Comparison of ENCODE assay signal across 8 cellular contexts in genomic region chr16:29961127-29961478, GRCh38. TPM values are rescaled to one million over a fixed set of nuclear protein-coding genes. Genes with fewer than 3 reads are reported as not detected.
DNase-seq lines count a peak whose midpoint lies in the region; ATAC-seq, FAIRE-seq and TF ChIP-seq lines count a peak whose summit lies in the region.

No MANE protein-coding gene starts in this region.

- in situ Hi-C loops in GM12878 (cut with MboI) = no loop called here

- CTCF ChIA-PET in GM12878 (lab: Yijun Ruan, JAX) = interaction anchor here (0.8 to 3.3 kb wide), 9 partner anchors 12 to 141 kb away, joined by 3 to 21 read pairs (median 4); partner anchors contain the start of genes KCTD13, MVP and TAOK2

- TF ChIP-seq RAD21 in GM12878 (IDR thresholded peaks at IDR 0.05; ENCODE audit: insufficient read depth, low read depth, low read length) = no peak

- H3K27ac ChIP-seq in left ventricle myocardium inferior (replicated peaks) (peak overlapping the region; percentile 94), GM12878 (ENCODE audit: control insufficient read depth, insufficient read depth) (no peak overlapping the region), mesodermal cell (ENCODE audit: low read depth, low read length, severe bottlenecking) (peak overlapping the region; percentile 75)

- TF ChIP-seq CTCF in left ventricle myocardium inferior (IDR thresholded peaks at IDR 0.05; ENCODE audit: borderline replicate concordance) (no peak), GM12878 (IDR thresholded peaks at IDR 0.05 in 2 of 3, conservative IDR thresholded peaks at IDR 0.05 in 1 of 3; ENCODE audit: control insufficient read depth in 2 of 3, extremely low read depth in 1 of 3, insufficient read depth in 1 of 3, low read depth in 3 of 3, low read length in 3 of 3) (no peak)

- no peak for DNase-seq in left ventricle myocardium inferior
- no peak for DNase-seq in cardiac septum (ENCODE audit: low spot score)
- DNase-seq in GM12878 (ENCODE audit: low read depth, low spot score) = no peak
- no peak for DNase-seq in SW 1271 (lab: John Stamatoyannopoulos, UW)
- DNase-seq in 8988T = no peak
- no peak for DNase-seq in stimulated activated CD4-positive, alpha-beta T cell treated with anti-CD3 and anti-CD28 coated beads, Interleukin-12 subunit alpha, Interleukin-12 subunit beta, amount 100 ng/mL, for 4 hours
- no peak for DNase-seq in NCI-H146 (lab: John Stamatoyannopoulos, UW)

- H3K9me3 ChIP-seq in left ventricle myocardium inferior (replicated peaks) = no peaks in the 10 kb centered on the region
- H3K9me3 ChIP-seq in GM12878 (replicated peaks; ENCODE audit: control insufficient read depth, insufficient read depth, low read length) = no peaks in the 10 kb centered on the region
- H3K9me3 ChIP-seq in mesodermal cell (ENCODE audit: control insufficient read depth, low read length) = no peaks in the 10 kb centered on the region

- TF ChIP-seq EP300 in GM12878 (IDR thresholded peaks at IDR 0.05; ENCODE audit: borderline replicate concordance in 1 of 2, control insufficient read depth in 1 of 2, low read depth in 2 of 2, low read length in 2 of 2) = no peak

- 80% methylated on average over 10 of the region's 10 CpGs for WGBS in GM12878 (ENCODE audit: insufficient coverage, insufficient replicate concordance, low lambda C conversion rate, missing lambda C conversion rate)
- 85 to 88% methylated on average over 7 to 10 of the region's 10 CpGs for WGBS in mesodermal cell (ENCODE audit: insufficient coverage in 2 of 2), 2 experiments

- H3K27me3 ChIP-seq in left ventricle myocardium inferior (ENCODE audit: low read depth) (no peaks in the 10 kb centered on the region), GM12878 (replicated peaks in 1 of 2; ENCODE audit: control insufficient read depth in 2 of 2, insufficient read depth in 2 of 2, low read length in 1 of 2) (no peaks in the 10 kb centered on the region)

- peak overlapping the region; percentile 100 for H2AFZ ChIP-seq in GM12878 (ENCODE audit: control insufficient read depth, low read depth, low read length)

- no peak for TF ChIP-seq POLR2A in GM12878 (IDR thresholded peaks at IDR 0.05; ENCODE audit: low read depth, low read length)

- H3K4me1 ChIP-seq in left ventricle myocardium inferior (peaks cover 35% of the 10 kb centered on the region), GM12878 (ENCODE audit: control insufficient read depth, insufficient read depth, low read length) (peaks cover 2% of the 10 kb centered on the region; the same call in 1 of the 2 replicates), mesodermal cell (ENCODE audit: control insufficient read depth, insufficient read depth, low read length, poor library complexity, severe bottlenecking) (no peaks in the 10 kb centered on the region)

- ATAC-seq in GM12878 = no peak

- RAD21 ChIA-PET in GM12878 (lab: Charles Lee; ENCODE audit: unreplicated experiment) = interaction anchor here (0.8 to 3.8 kb wide), 4 partner anchors 13 to 222 kb away, joined by 3 to 19 read pairs (median 6); partner anchors contain the start of genes KCTD13 and TAOK2

- H3K4me3 ChIP-seq in left ventricle myocardium inferior (peak overlapping the region; percentile 81), GM12878 (peak overlapping the region; percentile 68), mesodermal cell (ENCODE audit: extremely low read depth, insufficient read depth, low read length, poor library complexity, severe bottlenecking) (peak overlapping the region; percentile 62)

- H3K4me2 ChIP-seq in GM12878 (ENCODE audit: control insufficient read depth, insufficient read depth) = peak overlapping the region; percentile 92

- SMC1A ChIA-PET in GM12878 (lab: Charles Lee; ENCODE audit: uncharacterized antibody, unreplicated experiment) = interaction anchor here (0.7 to 2.7 kb wide), 5 partner anchors 12 to 112 kb away, joined by 3 to 20 read pairs (median 4); partner anchors contain the start of gene TAOK2

- peaks cover 5% of the 10 kb centered on the region for H3K36me3 ChIP-seq in left ventricle myocardium inferior
- H3K36me3 ChIP-seq in GM12878 (ENCODE audit: control insufficient read depth in 2 of 2, insufficient read depth in 2 of 2, low read length in 1 of 2) = no peaks in the 10 kb centered on the region
- H3K36me3 ChIP-seq in mesodermal cell (ENCODE audit: control insufficient read depth, insufficient read depth, low read length) = peaks cover 7% of the 10 kb centered on the region

- intact Hi-C loops in left ventricle myocardium inferior (cut with micrococcal nuclease) = no loop called here
- intact Hi-C loops in cardiac septum (cut with DNase I) = no loop called here
- intact Hi-C loops in GM12878 (cut with micrococcal nuclease; ENCODE audit: unreplicated experiment) = loop anchor here (5.0 kb wide), 1 partner anchor 34 kb away; the partner anchor contains the start of gene KCTD13

- no TSS peak for BruUV-seq in GM12878 (replicated peaks; lab: Mats Ljungman, UMichigan)

- H3K9ac ChIP-seq in GM12878 (ENCODE audit: control insufficient read depth, insufficient read depth, low read length) = peak overlapping the region; percentile 79

- POLR2A ChIA-PET in GM12878 (lab: Charles Lee) = interaction anchor here (0.6 to 3.4 kb wide), 4 partner anchors 13 to 137 kb away, joined by 3 to 53 read pairs (median 8); partner anchors contain the start of genes HIRIP3, INO80E, KCTD13 and TAOK2

- H3K79me2 ChIP-seq in GM12878 (ENCODE audit: control insufficient read depth, insufficient read depth, low read length) = peaks cover 4% of the 10 kb centered on the region; the same call in 1 of the 2 replicates

- FAIRE-seq in GM12878 (lab: Jason Lieb, UNC) = no peak

- H4K20me1 ChIP-seq in GM12878 (ENCODE audit: control insufficient read depth, insufficient read depth) = no peaks in the 10 kb centered on the region

RNA-seq across cellular contexts. Expression of gene TMEM219, which starts 0.8 kb away (rescaled TPM):
- total RNA-seq in left ventricle myocardium inferior (63.2 TPM), cardiac septum (66.4 TPM), GM12878 (2014; rRNA removed) (60.4 and 64.2 TPM in 2 replicates), GM12878 (2014; rRNA removed; fragmentation: Illumina TruSeq; extraction: Trizol) (38.5 and 40.4 TPM in 2 replicates), GM12878 (2021) (56.4 and 59.6 TPM in 2 replicates)
- 34.3 and 35.5 TPM in 2 replicates for total RNA-seq in GM12878 (2013; cell fraction: nucleolus; rRNA removed)
- 38.5 TPM for polyA plus RNA-seq in GM12878 (2011; ENCODE audit: low read depth)
- polyA plus RNA-seq in GM12878 (2011; rRNA removed) (34.2 and 52.7 TPM in 2 replicates), GM12878 (2014; fragmentation: Illumina TruSeq; extraction: Trizol) (21.0 and 33.6 TPM in 2 replicates), GM12878 (2014; fragmentation: Nextera tagmentation; extraction: Ambion mirVana) (10 to 100 TPM; 43.0 to 56.5 TPM), GM12878 (2014; rRNA removed) (63.0 and 70.2 TPM in 2 replicates), GM12878 (2016; fragmentation: Nextera tagmentation; extraction: Ambion mirVana) (10 to 100 TPM; 66.1 to 74.6 TPM)
- polyA plus RNA-seq in GM12878 (2011; cell fraction: cytosol; rRNA removed) = 93.9 and 107 TPM in 2 replicates
- 115 and 142 TPM in 2 replicates for polyA plus RNA-seq in GM12878 (2011; cell fraction: nucleus; rRNA removed)
- 67.6 and 76.3 TPM in 2 replicates for polyA plus RNA-seq in GM12878 (2012)
- 28.4 and 52.6 TPM in 2 replicates for polyA minus RNA-seq in GM12878 (2011; rRNA and poly(A)+ RNA removed)
- polyA minus RNA-seq in GM12878 (2011; cell fraction: cytosol; rRNA and poly(A)+ RNA removed) = 14.0 and 25.1 TPM in 2 replicates
- polyA minus RNA-seq in GM12878 (2011; cell fraction: nucleus; rRNA and poly(A)+ RNA removed) = 20.1 and 20.9 TPM in 2 replicates
- 151 TPM for polyA plus RNA-seq in mesodermal cell (2013, experiment 1 of 2)
- polyA plus RNA-seq in mesodermal cell (2013, experiment 2 of 2) = 126 TPM

RNA-seq across cellular contexts. Expression of gene TAOK2, which starts 12.6 kb away (rescaled TPM):
- total RNA-seq in left ventricle myocardium inferior = 34.3 TPM
- 38.9 TPM for total RNA-seq in cardiac septum
- 35.8 and 41.9 TPM in 2 replicates for total RNA-seq in GM12878 (2013; cell fraction: nucleolus; rRNA removed)
- 24.4 and 28.5 TPM in 2 replicates for total RNA-seq in GM12878 (2014; rRNA removed)
- total RNA-seq in GM12878 (2014; rRNA removed; fragmentation: Illumina TruSeq; extraction: Trizol) = 10.7 and 11.9 TPM in 2 replicates
- 33.8 and 40.2 TPM in 2 replicates for total RNA-seq in GM12878 (2021)
- polyA plus RNA-seq in GM12878 (2011; ENCODE audit: low read depth) = 5.1 TPM
- polyA plus RNA-seq in GM12878 (2011; rRNA removed) = 8.8 and 14.3 TPM in 2 replicates
- polyA plus RNA-seq in GM12878 (2011; cell fraction: cytosol; rRNA removed) = 13.0 and 20.3 TPM in 2 replicates
- 86.5 and 119 TPM in 2 replicates for polyA plus RNA-seq in GM12878 (2011; cell fraction: nucleus; rRNA removed)
- polyA plus RNA-seq in GM12878 (2012) = 14.4 and 14.9 TPM in 2 replicates
- 7.4 and 11.1 TPM in 2 replicates for polyA plus RNA-seq in GM12878 (2014; fragmentation: Illumina TruSeq; extraction: Trizol)
- polyA plus RNA-seq in GM12878 (2014; fragmentation: Nextera tagmentation; extraction: Ambion mirVana) = under 1 TPM; 0.14 to 0.51 TPM
- 27.7 and 32.8 TPM in 2 replicates for polyA plus RNA-seq in GM12878 (2014; rRNA removed)
- polyA plus RNA-seq in GM12878 (2016; fragmentation: Nextera tagmentation; extraction: Ambion mirVana) = 10 to 100 TPM in 1 of 2 experiments, 1 to 10 TPM in 1; 9.8 to 11.2 TPM
- polyA minus RNA-seq in GM12878 (2011; rRNA and poly(A)+ RNA removed) = 12.6 and 19.8 TPM in 2 replicates
- 7.2 and 9.7 TPM in 2 replicates for polyA minus RNA-seq in GM12878 (2011; cell fraction: cytosol; rRNA and poly(A)+ RNA removed)
- polyA minus RNA-seq in GM12878 (2011; cell fraction: nucleus; rRNA and poly(A)+ RNA removed) = 17.8 and 27.7 TPM in 2 replicates
- polyA plus RNA-seq in mesodermal cell (2013, experiment 1 of 2) = 46.5 TPM
- 38.1 TPM for polyA plus RNA-seq in mesodermal cell (2013, experiment 2 of 2)

RNA-seq across cellular contexts. Expression of gene HIRIP3, which starts 34.3 kb away (rescaled TPM):
- 18.8 TPM for total RNA-seq in left ventricle myocardium inferior
- total RNA-seq in cardiac septum = 17.4 TPM
- 4.3 and 5.9 TPM in 2 replicates for total RNA-seq in GM12878 (2013; cell fraction: nucleolus; rRNA removed)
- 19.1 and 30.1 TPM in 2 replicates for total RNA-seq in GM12878 (2014; rRNA removed)
- 13.9 and 14.7 TPM in 2 replicates for total RNA-seq in GM12878 (2014; rRNA removed; fragmentation: Illumina TruSeq; extraction: Trizol)
- 26.1 and 26.5 TPM in 2 replicates for total RNA-seq in GM12878 (2021)
- 6.3 TPM for polyA plus RNA-seq in GM12878 (2011; ENCODE audit: low read depth)
- polyA plus RNA-seq in GM12878 (2011; rRNA removed) = 6.2 and 10.9 TPM in 2 replicates
- polyA plus RNA-seq in GM12878 (2011; cell fraction: cytosol; rRNA removed) = 19.1 and 30.2 TPM in 2 replicates
- polyA plus RNA-seq in GM12878 (2011; cell fraction: nucleus; rRNA removed) = 13.5 and 17.0 TPM in 2 replicates
- 15.0 and 17.3 TPM in 2 replicates for polyA plus RNA-seq in GM12878 (2012)
- polyA plus RNA-seq in GM12878 (2014; fragmentation: Illumina TruSeq; extraction: Trizol) = 14.8 and 21.2 TPM in 2 replicates
- polyA plus RNA-seq in GM12878 (2014; fragmentation: Nextera tagmentation; extraction: Ambion mirVana) = 1 to 10 TPM; 4.1 to 9.8 TPM
- 33.1 and 36.7 TPM in 2 replicates for polyA plus RNA-seq in GM12878 (2014; rRNA removed)
- polyA plus RNA-seq in GM12878 (2016; fragmentation: Nextera tagmentation; extraction: Ambion mirVana) = 10 to 100 TPM; 40.5 to 43.5 TPM
- 3.1 and 10.0 TPM in 2 replicates for polyA minus RNA-seq in GM12878 (2011; rRNA and poly(A)+ RNA removed)
- 3.7 and 3.9 TPM in 2 replicates for polyA minus RNA-seq in GM12878 (2011; cell fraction: cytosol; rRNA and poly(A)+ RNA removed)
- 4.7 and 12.1 TPM in 2 replicates for polyA minus RNA-seq in GM12878 (2011; cell fraction: nucleus; rRNA and poly(A)+ RNA removed)
- 11.8 TPM for polyA plus RNA-seq in mesodermal cell (2013, experiment 1 of 2)
- polyA plus RNA-seq in mesodermal cell (2013, experiment 2 of 2) = 11.0 TPM

RNA-seq across cellular contexts. Expression of gene INO80E, which starts 34.9 kb away (rescaled TPM):
- total RNA-seq in left ventricle myocardium inferior (29.0 TPM), cardiac septum (36.8 TPM), GM12878 (2014; rRNA removed) (48.3 and 58.9 TPM in 2 replicates), GM12878 (2014; rRNA removed; fragmentation: Illumina TruSeq; extraction: Trizol) (27.0 and 31.0 TPM in 2 replicates), GM12878 (2021) (73.3 and 74.0 TPM in 2 replicates)
- total RNA-seq in GM12878 (2013; cell fraction: nucleolus; rRNA removed) = 50.4 and 67.1 TPM in 2 replicates
- polyA plus RNA-seq in GM12878 (2011; ENCODE audit: low read depth) = 24.7 TPM
- polyA plus RNA-seq in GM12878 (2011; rRNA removed) (14.3 and 17.9 TPM in 2 replicates), GM12878 (2014; fragmentation: Illumina TruSeq; extraction: Trizol) (41.3 and 67.7 TPM in 2 replicates), GM12878 (2014; fragmentation: Nextera tagmentation; extraction: Ambion mirVana) (under 1 TPM; 0.39 to 0.90 TPM), GM12878 (2014; rRNA removed) (58.1 and 72.7 TPM in 2 replicates), GM12878 (2016; fragmentation: Nextera tagmentation; extraction: Ambion mirVana) (10 to 100 TPM; 29.5 to 35.0 TPM)
- 20.0 and 21.2 TPM in 2 replicates for polyA plus RNA-seq in GM12878 (2011; cell fraction: cytosol; rRNA removed)
- 87.7 and 96.4 TPM in 2 replicates for polyA plus RNA-seq in GM12878 (2011; cell fraction: nucleus; rRNA removed)
- polyA plus RNA-seq in GM12878 (2012) = 36.8 and 46.6 TPM in 2 replicates
- 7.6 and 9.3 TPM in 2 replicates for polyA minus RNA-seq in GM12878 (2011; rRNA and poly(A)+ RNA removed)
- polyA minus RNA-seq in GM12878 (2011; cell fraction: cytosol; rRNA and poly(A)+ RNA removed) = 8.1 and 10.2 TPM in 2 replicates
- 9.8 and 17.2 TPM in 2 replicates for polyA minus RNA-seq in GM12878 (2011; cell fraction: nucleus; rRNA and poly(A)+ RNA removed)
- 84.6 TPM for polyA plus RNA-seq in mesodermal cell (2013, experiment 1 of 2)
- 76.6 TPM for polyA plus RNA-seq in mesodermal cell (2013, experiment 2 of 2)

RNA-seq across cellular contexts. Expression of gene KCTD13, which starts 35.1 kb away (rescaled TPM):
- 9.2 TPM for total RNA-seq in left ventricle myocardium inferior
- total RNA-seq in cardiac septum = 10.7 TPM
- 59.8 and 76.4 TPM in 2 replicates for total RNA-seq in GM12878 (2013; cell fraction: nucleolus; rRNA removed)
- total RNA-seq in GM12878 (2014; rRNA removed) = 9.7 and 11.0 TPM in 2 replicates
- total RNA-seq in GM12878 (2014; rRNA removed; fragmentation: Illumina TruSeq; extraction: Trizol) = 7.2 and 8.5 TPM in 2 replicates
- 20.8 and 29.2 TPM in 2 replicates for total RNA-seq in GM12878 (2021)
- polyA plus RNA-seq in GM12878 (2011; ENCODE audit: low read depth) = 8.1 TPM
- polyA plus RNA-seq in GM12878 (2011; rRNA removed) = 11.4 and 16.8 TPM in 2 replicates
- 19.3 and 22.6 TPM in 2 replicates for polyA plus RNA-seq in GM12878 (2011; cell fraction: cytosol; rRNA removed)
- polyA plus RNA-seq in GM12878 (2011; cell fraction: nucleus; rRNA removed) = 45.9 and 58.0 TPM in 2 replicates
- 14.1 and 14.6 TPM in 2 replicates for polyA plus RNA-seq in GM12878 (2012)
- polyA plus RNA-seq in GM12878 (2014; fragmentation: Illumina TruSeq; extraction: Trizol) = 8.0 and 12.2 TPM in 2 replicates
- polyA plus RNA-seq in GM12878 (2014; fragmentation: Nextera tagmentation; extraction: Ambion mirVana) = 1 to 10 TPM; 3.3 to 3.5 TPM
- 22.1 and 29.2 TPM in 2 replicates for polyA plus RNA-seq in GM12878 (2014; rRNA removed)
- 10 to 100 TPM; 12.8 to 14.5 TPM for polyA plus RNA-seq in GM12878 (2016; fragmentation: Nextera tagmentation; extraction: Ambion mirVana)
- 16.2 and 20.7 TPM in 2 replicates for polyA minus RNA-seq in GM12878 (2011; rRNA and poly(A)+ RNA removed)
- 6.5 and 7.8 TPM in 2 replicates for polyA minus RNA-seq in GM12878 (2011; cell fraction: cytosol; rRNA and poly(A)+ RNA removed)
- 14.5 and 25.4 TPM in 2 replicates for polyA minus RNA-seq in GM12878 (2011; cell fraction: nucleus; rRNA and poly(A)+ RNA removed)
- 24.1 TPM for polyA plus RNA-seq in mesodermal cell (2013, experiment 1 of 2)
- 17.5 TPM for polyA plus RNA-seq in mesodermal cell (2013, experiment 2 of 2)
